ENCODE assay signal across 1 cellular context in the genomic region with DNA sequence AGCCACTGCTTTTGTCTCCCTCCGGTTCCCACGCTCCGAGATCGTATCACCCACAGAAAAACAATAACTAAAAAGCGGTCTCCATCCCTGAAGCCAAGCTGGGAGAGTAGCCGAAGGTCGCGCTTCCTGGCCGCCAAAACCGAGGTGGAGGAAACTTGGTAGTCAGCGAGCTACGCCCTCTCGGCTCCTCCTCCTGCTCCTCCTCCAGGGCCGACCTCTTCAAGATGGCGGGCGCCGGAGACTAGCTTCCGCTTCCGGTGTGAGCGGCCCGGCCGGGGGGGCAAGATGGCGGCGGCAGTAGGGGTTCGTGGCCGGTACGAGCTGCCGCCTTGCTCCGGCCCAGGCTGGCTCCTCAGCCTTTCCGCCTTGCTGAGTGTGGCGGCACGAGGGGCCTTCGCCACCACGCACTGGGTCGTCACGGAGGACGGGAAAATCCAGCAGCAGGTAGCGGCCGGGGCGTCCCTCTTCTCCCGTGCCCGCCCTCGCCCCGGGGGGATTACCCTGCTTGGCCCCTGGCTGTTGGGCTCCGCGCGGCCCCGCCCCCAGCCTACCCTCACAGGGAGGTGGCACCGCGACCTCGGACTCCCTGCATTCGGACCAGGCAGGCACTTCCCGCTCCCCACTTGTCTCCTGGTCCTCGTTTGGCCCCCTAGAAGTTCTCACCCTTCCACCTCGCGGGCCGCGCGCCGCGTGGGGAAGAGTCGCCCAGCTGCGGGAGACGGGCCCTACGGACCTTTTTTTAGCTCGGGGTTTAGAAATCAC.
A peak's percentile ranks its signal among the peaks of the same experiment; 100 is the strongest.
TF ChIP-seq lines count a peak whose summit lies in the region.

A gene with protein sequence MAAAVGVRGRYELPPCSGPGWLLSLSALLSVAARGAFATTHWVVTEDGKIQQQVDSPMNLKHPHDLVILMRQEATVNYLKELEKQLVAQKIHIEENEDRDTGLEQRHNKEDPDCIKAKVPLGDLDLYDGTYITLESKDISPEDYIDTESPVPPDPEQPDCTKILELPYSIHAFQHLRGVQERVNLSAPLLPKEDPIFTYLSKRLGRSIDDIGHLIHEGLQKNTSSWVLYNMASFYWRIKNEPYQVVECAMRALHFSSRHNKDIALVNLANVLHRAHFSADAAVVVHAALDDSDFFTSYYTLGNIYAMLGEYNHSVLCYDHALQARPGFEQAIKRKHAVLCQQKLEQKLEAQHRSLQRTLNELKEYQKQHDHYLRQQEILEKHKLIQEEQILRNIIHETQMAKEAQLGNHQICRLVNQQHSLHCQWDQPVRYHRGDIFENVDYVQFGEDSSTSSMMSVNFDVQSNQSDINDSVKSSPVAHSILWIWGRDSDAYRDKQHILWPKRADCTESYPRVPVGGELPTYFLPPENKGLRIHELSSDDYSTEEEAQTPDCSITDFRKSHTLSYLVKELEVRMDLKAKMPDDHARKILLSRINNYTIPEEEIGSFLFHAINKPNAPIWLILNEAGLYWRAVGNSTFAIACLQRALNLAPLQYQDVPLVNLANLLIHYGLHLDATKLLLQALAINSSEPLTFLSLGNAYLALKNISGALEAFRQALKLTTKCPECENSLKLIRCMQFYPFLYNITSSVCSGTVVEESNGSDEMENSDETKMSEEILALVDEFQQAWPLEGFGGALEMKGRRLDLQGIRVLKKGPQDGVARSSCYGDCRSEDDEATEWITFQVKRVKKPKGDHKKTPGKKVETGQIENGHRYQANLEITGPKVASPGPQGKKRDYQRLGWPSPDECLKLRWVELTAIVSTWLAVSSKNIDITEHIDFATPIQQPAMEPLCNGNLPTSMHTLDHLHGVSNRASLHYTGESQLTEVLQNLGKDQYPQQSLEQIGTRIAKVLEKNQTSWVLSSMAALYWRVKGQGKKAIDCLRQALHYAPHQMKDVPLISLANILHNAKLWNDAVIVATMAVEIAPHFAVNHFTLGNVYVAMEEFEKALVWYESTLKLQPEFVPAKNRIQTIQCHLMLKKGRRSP (plus strand): TSS at position 251 of the 762 bp plus-strand sequence. CDS start 35 bp downstream, at position 286.

TF ChIP-seq in HepG2, 621 proteins besides CTCF, POLR2A, EP300 and RAD21 (continued from another document):
- TF ChIP-seq, protein P1, sequence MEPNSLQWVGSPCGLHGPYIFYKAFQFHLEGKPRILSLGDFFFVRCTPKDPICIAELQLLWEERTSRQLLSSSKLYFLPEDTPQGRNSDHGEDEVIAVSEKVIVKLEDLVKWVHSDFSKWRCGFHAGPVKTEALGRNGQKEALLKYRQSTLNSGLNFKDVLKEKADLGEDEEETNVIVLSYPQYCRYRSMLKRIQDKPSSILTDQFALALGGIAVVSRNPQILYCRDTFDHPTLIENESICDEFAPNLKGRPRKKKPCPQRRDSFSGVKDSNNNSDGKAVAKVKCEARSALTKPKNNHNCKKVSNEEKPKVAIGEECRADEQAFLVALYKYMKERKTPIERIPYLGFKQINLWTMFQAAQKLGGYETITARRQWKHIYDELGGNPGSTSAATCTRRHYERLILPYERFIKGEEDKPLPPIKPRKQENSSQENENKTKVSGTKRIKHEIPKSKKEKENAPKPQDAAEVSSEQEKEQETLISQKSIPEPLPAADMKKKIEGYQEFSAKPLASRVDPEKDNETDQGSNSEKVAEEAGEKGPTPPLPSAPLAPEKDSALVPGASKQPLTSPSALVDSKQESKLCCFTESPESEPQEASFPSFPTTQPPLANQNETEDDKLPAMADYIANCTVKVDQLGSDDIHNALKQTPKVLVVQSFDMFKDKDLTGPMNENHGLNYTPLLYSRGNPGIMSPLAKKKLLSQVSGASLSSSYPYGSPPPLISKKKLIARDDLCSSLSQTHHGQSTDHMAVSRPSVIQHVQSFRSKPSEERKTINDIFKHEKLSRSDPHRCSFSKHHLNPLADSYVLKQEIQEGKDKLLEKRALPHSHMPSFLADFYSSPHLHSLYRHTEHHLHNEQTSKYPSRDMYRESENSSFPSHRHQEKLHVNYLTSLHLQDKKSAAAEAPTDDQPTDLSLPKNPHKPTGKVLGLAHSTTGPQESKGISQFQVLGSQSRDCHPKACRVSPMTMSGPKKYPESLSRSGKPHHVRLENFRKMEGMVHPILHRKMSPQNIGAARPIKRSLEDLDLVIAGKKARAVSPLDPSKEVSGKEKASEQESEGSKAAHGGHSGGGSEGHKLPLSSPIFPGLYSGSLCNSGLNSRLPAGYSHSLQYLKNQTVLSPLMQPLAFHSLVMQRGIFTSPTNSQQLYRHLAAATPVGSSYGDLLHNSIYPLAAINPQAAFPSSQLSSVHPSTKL (CRISPR knock-in tag; IDR thresholded peaks at IDR 0.05) = peak; percentile 64
- TF ChIP-seq SUZ12 (IDR thresholded peaks at IDR 0.05; ENCODE audit: low read depth, low read length) = no peak
- TF ChIP-seq, protein P2, sequence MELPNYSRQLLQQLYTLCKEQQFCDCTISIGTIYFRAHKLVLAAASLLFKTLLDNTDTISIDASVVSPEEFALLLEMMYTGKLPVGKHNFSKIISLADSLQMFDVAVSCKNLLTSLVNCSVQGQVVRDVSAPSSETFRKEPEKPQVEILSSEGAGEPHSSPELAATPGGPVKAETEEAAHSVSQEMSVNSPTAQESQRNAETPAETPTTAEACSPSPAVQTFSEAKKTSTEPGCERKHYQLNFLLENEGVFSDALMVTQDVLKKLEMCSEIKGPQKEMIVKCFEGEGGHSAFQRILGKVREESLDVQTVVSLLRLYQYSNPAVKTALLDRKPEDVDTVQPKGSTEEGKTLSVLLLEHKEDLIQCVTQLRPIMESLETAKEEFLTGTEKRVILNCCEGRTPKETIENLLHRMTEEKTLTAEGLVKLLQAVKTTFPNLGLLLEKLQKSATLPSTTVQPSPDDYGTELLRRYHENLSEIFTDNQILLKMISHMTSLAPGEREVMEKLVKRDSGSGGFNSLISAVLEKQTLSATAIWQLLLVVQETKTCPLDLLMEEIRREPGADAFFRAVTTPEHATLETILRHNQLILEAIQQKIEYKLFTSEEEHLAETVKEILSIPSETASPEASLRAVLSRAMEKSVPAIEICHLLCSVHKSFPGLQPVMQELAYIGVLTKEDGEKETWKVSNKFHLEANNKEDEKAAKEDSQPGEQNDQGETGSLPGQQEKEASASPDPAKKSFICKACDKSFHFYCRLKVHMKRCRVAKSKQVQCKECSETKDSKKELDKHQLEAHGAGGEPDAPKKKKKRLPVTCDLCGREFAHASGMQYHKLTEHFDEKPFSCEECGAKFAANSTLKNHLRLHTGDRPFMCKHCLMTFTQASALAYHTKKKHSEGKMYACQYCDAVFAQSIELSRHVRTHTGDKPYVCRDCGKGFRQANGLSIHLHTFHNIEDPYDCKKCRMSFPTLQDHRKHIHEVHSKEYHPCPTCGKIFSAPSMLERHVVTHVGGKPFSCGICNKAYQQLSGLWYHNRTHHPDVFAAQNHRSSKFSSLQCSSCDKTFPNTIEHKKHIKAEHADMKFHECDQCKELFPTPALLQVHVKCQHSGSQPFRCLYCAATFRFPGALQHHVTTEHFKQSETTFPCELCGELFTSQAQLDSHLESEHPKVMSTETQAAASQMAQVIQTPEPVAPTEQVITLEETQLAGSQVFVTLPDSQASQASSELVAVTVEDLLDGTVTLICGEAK (IDR thresholded peaks at IDR 0.05) = peak; percentile 73
- TF ChIP-seq, protein P2 (CRISPR knock-in tag; IDR thresholded peaks at IDR 0.05) = peak; percentile 80
- TF ChIP-seq ATF7 (IDR thresholded peaks at IDR 0.05) = no peak
- TF ChIP-seq ATF7 (CRISPR knock-in tag; IDR thresholded peaks at IDR 0.05) = no peak
- TF ChIP-seq, protein P3, sequence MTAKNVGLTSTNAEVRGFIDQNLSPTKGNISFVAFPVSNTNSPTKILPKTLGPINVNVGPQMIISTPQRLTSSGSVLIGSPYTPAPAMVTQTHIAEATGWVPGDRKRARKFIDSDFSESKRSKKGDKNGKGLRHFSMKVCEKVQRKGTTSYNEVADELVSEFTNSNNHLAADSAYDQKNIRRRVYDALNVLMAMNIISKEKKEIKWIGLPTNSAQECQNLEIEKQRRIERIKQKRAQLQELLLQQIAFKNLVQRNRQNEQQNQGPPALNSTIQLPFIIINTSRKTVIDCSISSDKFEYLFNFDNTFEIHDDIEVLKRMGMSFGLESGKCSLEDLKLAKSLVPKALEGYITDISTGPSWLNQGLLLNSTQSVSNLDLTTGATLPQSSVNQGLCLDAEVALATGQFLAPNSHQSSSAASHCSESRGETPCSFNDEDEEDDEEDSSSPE (CRISPR knock-in tag; IDR thresholded peaks at IDR 0.05) = peak; percentile 65
- TF ChIP-seq STAT5B (CRISPR knock-in tag; IDR thresholded peaks at IDR 0.05) = no peak
- TF ChIP-seq ZNF274 (CRISPR knock-in tag; IDR thresholded peaks at IDR 0.05) = peak; percentile 71
- TF ChIP-seq MAZ (IDR thresholded peaks at IDR 0.05; ENCODE audit: borderline replicate concordance, low read depth, low read length) = peak; percentile 84; the same call in 1 of the 2 replicates
- peak; percentile 95 for TF ChIP-seq MAZ (CRISPR knock-in tag; IDR thresholded peaks at IDR 0.05; ENCODE audit: low read depth)
- peak; percentile 84 for TF ChIP-seq MED8 (CRISPR knock-in tag; IDR thresholded peaks at IDR 0.05; ENCODE audit: insufficient replicate concordance)
